ENCODE assay signal across 9 cellular contexts in genomic region chr9:469672-470040, GRCh38. TPM values are rescaled to one million over a fixed set of nuclear protein-coding genes. Genes with fewer than 3 reads are reported as not detected.
A peak's percentile ranks its signal among the peaks of the same experiment; 100 is the strongest.
DNase-seq lines count a peak whose midpoint lies in the region; ATAC-seq, FAIRE-seq and TF ChIP-seq lines count a peak whose summit lies in the region.
"Had no signal": no experiment of that assay in that cellular context is flagged by ENCODE, and none has a peak within 500 bp of the region (broad histone marks: within the 10 kb centered on the region; RNA-seq: fewer than 3 reads in every experiment).

No MANE protein-coding gene starts in this region.

- H3K27ac Mint-ChIP-seq in astrocyte (ENCODE audit: unreplicated experiment): peak overlapping the region; percentile 83

- H3K36me3 Mint-ChIP-seq in astrocyte (ENCODE audit: low read depth, unreplicated experiment): no peaks in the 10 kb centered on the region

- H3K27me3 ChIP-seq in MG63 (no peaks in the 10 kb centered on the region), astrocyte (ENCODE audit: insufficient read depth, low read length) (no peaks in the 10 kb centered on the region)

- no peak for TF ChIP-seq CTCF in astrocyte (IDR thresholded peaks at IDR 0.05; ENCODE audit: insufficient read depth, low read depth, low read length)

- no peaks in the 10 kb centered on the region for H4K20me1 ChIP-seq in astrocyte (ENCODE audit: insufficient read depth, low read length)

- H3K4me1 Mint-ChIP-seq in astrocyte (ENCODE audit: low read depth, unreplicated experiment): peaks cover 19% of the 10 kb centered on the region

- H3K79me2 ChIP-seq in astrocyte (ENCODE audit: insufficient read depth, low read length): no peaks in the 10 kb centered on the region

- H2AFZ ChIP-seq in astrocyte (ENCODE audit: low read depth, low read length): peak overlapping the region; percentile 87

- no peak overlapping the region for H3K27ac ChIP-seq in astrocyte (ENCODE audit: low read depth, low read length)

- peak overlapping the region; percentile 71 for H3K9ac ChIP-seq in astrocyte (ENCODE audit: low read length)

- no peaks in the 10 kb centered on the region for H3K27me3 Mint-ChIP-seq in astrocyte (ENCODE audit: low read depth, unreplicated experiment)

- peaks cover 5% of the 10 kb centered on the region for H3K4me1 ChIP-seq in astrocyte (ENCODE audit: insufficient read depth, low read length)

- no peak for FAIRE-seq in astrocyte (lab: Jason Lieb, UNC)
- FAIRE-seq: colon had no signal

- DNase-seq in NCI-H1092 treated with DMSO at 0.1 percent for 48 hours (lab: John Stamatoyannopoulos, UW) (peak; percentile 70), NCI-H1092 (lab: John Stamatoyannopoulos, UW) (no peak), MG63 (no peak), astrocyte (ENCODE audit: low read depth) (no peak), islet precursor cell (peak; percentile 70), NCI-H2171 treated with DMSO at 0.1 percent for 48 hours (lab: John Stamatoyannopoulos, UW) (no peak)
- DNase-seq in stimulated activated naive CD8-positive, alpha-beta T cell treated with anti-CD3 and anti-CD28 coated beads, Interleukin-15, Interleukin-2, amounts not matched to agents 100 U/mL and 50 U/mL, for 24 hours: peak; percentile 28

- peak overlapping the region; percentile 86 for H3K4me2 ChIP-seq in astrocyte (ENCODE audit: low read length)

- H3K36me3 ChIP-seq in MG63: no peaks in the 10 kb centered on the region
- no peaks in the 10 kb centered on the region for H3K36me3 ChIP-seq in astrocyte (ENCODE audit: insufficient read depth, low read length)

- H3K9me3 ChIP-seq in MG63 (no peaks in the 10 kb centered on the region), astrocyte (ENCODE audit: insufficient read depth, low read depth, low read length) (no peaks in the 10 kb centered on the region)

- no peaks in the 10 kb centered on the region for H3K9me3 Mint-ChIP-seq in astrocyte (ENCODE audit: unreplicated experiment)

- H3K4me3 ChIP-seq in MG63 (peak overlapping the region; percentile 53), astrocyte (ENCODE audit: insufficient read depth, low read depth, low read length) (peak overlapping the region; percentile 73)

- H3K4me3 Mint-ChIP-seq in astrocyte (ENCODE audit: unreplicated experiment): peak overlapping the region; percentile 93

- ATAC-seq in GM21723 (IDR thresholded peaks at IDR 0.05; ENCODE audit: unreplicated experiment): peak; percentile 34
- peak; percentile 1 for ATAC-seq in stimulated activated naive CD8-positive, alpha-beta T cell treated with anti-CD3 and anti-CD28 coated beads, Interleukin-15, Interleukin-2, amounts not matched to agents 100 U/mL and 50 U/mL, for 24 hours

RNA-seq across cellular contexts. Expression of gene KANK1, which starts 34.8 kb away (rescaled TPM):
- 45.6 and 48.8 TPM in 2 replicates for total RNA-seq in MG63 (2014; rRNA removed; shearing (Covaris generic); ENCODE audit: low replicate concordance)
- total RNA-seq in astrocyte: 22.7 and 23.4 TPM in 2 replicates

Comparison
In these comparisons a context has a peak if more than half of its experiments do, and no peak if none do; other contexts are left out.
1. DNase-seq: peak in NCI-H1092 treated with DMSO at 0.1 percent for 48 hours (single experiment), islet precursor cell (single experiment) and stimulated activated naive CD8-positive, alpha-beta T cell treated with anti-CD3 and anti-CD28 coated beads, Interleukin-15, Interleukin-2, amounts not matched to agents 100 U/mL and 50 U/mL, for 24 hours (single experiment); none in NCI-H1092 (single experiment), MG63 (single experiment), astrocyte (single experiment) and NCI-H2171 treated with DMSO at 0.1 percent for 48 hours (single experiment).